ENCODE assay signal across 1 cellular context in the genomic region with DNA sequence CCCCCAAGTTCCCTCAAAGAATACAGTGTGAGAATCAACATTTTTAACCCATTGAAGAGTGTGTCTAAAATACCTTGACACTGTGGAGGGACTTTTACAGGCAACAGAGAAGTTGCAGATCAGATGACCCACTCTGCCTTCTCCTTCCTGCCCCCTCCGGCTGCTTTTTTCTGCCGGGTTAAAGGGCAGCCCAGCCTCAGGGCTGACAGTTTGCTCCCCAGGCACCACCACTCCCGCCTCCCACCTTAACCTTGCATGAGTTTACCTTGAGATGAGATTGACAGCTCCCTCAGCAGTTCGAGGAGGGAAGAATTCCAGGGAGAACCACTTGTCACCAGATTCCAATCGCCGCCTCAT.
TF ChIP-seq lines count a peak whose summit lies in the region.

No MANE protein-coding gene starts in this region.

TF ChIP-seq in K562, 482 proteins besides CTCF, POLR2A, EP300 and RAD21 (continued from another document):
- TF ChIP-seq RAD51 (IDR thresholded peaks at IDR 0.05; ENCODE audit: borderline replicate concordance, low read depth) (peak; percentile 62; the same call in 1 of the 2 replicates), TGIF2 (CRISPR knock-in tag; IDR thresholded peaks at IDR 0.05) (no peak), HDAC2 (IDR thresholded peaks at IDR 0.05) (no peak), NRF1 (conservative IDR thresholded peaks at IDR 0.05 in 1 of 2, IDR thresholded peaks at IDR 0.05 in 1 of 2) (no peak), STAG1 (CRISPR knock-in tag; IDR thresholded peaks at IDR 0.05; ENCODE audit: borderline replicate concordance) (no peak), TAF7 (tag; IDR thresholded peaks at IDR 0.05) (0 out of 2 replicates have a peak, but pooled peaks have one; percentile 25), ZSCAN32 (CRISPR knock-in tag; IDR thresholded peaks at IDR 0.05) (no peak), ETV1 (tag; conservative IDR thresholded peaks at IDR 0.05; ENCODE audit: low read depth) (0 out of 2 replicates have a peak, but pooled peaks have one; percentile 41), ZNF197 (CRISPR knock-in tag; IDR thresholded peaks at IDR 0.05; ENCODE audit: low read depth) (peak; percentile 27; the same call in 1 of the 2 replicates), POLR2AphosphoS5 (IDR thresholded peaks at IDR 0.05; ENCODE audit: control insufficient read depth, insufficient read depth, low read depth, low read length) (no peak)
- TF ChIP-seq, protein P1, sequence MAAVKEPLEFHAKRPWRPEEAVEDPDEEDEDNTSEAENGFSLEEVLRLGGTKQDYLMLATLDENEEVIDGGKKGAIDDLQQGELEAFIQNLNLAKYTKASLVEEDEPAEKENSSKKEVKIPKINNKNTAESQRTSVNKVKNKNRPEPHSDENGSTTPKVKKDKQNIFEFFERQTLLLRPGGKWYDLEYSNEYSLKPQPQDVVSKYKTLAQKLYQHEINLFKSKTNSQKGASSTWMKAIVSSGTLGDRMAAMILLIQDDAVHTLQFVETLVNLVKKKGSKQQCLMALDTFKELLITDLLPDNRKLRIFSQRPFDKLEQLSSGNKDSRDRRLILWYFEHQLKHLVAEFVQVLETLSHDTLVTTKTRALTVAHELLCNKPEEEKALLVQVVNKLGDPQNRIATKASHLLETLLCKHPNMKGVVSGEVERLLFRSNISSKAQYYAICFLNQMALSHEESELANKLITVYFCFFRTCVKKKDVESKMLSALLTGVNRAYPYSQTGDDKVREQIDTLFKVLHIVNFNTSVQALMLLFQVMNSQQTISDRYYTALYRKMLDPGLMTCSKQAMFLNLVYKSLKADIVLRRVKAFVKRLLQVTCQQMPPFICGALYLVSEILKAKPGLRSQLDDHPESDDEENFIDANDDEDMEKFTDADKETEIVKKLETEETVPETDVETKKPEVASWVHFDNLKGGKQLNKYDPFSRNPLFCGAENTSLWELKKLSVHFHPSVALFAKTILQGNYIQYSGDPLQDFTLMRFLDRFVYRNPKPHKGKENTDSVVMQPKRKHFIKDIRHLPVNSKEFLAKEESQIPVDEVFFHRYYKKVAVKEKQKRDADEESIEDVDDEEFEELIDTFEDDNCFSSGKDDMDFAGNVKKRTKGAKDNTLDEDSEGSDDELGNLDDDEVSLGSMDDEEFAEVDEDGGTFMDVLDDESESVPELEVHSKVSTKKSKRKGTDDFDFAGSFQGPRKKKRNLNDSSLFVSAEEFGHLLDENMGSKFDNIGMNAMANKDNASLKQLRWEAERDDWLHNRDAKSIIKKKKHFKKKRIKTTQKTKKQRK (IDR thresholded peaks at IDR 0.05; ENCODE audit: borderline replicate concordance, low read depth, low read length), result no peak
- TF ChIP-seq, protein P2, sequence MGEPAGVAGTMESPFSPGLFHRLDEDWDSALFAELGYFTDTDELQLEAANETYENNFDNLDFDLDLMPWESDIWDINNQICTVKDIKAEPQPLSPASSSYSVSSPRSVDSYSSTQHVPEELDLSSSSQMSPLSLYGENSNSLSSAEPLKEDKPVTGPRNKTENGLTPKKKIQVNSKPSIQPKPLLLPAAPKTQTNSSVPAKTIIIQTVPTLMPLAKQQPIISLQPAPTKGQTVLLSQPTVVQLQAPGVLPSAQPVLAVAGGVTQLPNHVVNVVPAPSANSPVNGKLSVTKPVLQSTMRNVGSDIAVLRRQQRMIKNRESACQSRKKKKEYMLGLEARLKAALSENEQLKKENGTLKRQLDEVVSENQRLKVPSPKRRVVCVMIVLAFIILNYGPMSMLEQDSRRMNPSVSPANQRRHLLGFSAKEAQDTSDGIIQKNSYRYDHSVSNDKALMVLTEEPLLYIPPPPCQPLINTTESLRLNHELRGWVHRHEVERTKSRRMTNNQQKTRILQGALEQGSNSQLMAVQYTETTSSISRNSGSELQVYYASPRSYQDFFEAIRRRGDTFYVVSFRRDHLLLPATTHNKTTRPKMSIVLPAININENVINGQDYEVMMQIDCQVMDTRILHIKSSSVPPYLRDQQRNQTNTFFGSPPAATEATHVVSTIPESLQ (CRISPR knock-in tag; IDR thresholded peaks at IDR 0.05), result no peak
- TF ChIP-seq, protein P3, sequence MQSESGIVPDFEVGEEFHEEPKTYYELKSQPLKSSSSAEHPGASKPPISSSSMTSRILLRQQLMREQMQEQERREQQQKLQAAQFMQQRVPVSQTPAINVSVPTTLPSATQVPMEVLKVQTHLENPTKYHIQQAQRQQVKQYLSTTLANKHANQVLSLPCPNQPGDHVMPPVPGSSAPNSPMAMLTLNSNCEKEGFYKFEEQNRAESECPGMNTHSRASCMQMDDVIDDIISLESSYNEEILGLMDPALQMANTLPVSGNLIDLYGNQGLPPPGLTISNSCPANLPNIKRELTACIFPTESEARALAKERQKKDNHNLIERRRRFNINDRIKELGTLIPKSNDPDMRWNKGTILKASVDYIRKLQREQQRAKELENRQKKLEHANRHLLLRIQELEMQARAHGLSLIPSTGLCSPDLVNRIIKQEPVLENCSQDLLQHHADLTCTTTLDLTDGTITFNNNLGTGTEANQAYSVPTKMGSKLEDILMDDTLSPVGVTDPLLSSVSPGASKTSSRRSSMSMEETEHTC (IDR thresholded peaks at IDR 0.05), result peak; percentile 67; the same call in 1 of the 2 replicates
- TF ChIP-seq, protein P4, sequence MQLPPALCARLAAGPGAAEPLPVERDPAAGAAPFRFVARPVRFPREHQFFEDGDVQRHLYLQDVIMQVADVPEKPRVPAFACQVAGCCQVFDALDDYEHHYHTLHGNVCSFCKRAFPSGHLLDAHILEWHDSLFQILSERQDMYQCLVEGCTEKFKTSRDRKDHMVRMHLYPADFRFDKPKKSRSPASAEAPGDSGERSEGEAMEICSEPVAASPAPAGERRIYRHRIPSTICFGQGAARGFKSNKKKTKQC (CRISPR knock-in tag; IDR thresholded peaks at IDR 0.05), result no peak
